Comparison of ENCODE assay signal across 24 cellular contexts in the genomic region with DNA sequence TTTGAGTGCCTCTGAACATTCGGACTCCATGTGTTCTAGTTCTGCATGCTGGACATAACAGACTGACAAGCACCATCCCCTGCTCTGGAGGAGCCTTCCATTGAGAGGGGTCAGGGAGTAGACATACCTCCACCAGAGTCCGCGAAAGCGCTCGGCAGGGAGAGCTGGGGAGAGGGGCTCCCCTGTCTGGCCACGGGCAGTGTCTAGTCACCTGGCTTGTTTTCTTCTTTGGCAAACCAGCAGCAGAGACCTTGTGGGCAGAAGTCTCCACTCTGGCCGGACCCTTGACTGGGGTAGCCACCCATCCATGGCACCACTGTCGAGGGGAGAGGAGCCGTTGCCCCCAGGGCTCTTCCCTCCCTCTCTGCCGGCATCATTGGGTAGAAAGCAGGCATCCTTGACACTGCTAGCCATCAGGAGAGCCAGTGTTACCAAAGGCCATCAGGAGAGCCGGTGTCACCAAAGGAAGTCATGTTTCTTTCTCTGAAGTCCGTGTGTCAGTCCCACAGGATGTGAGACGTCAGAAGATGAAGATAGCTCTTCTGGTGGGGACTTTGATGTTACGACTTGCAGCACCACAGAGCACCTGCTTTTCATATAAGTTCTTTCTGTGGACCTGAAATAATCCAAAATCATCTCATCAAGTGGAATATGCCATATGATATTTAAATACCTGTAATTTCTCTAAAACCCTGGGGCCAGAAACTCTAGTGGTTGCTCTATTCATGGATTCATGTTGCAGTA.
A peak's percentile ranks its signal among the peaks of the same experiment; 100 is the strongest.
DNase-seq lines count a peak whose midpoint lies in the region; ATAC-seq and TF ChIP-seq lines count a peak whose summit lies in the region.
"Had no signal": no experiment of that assay in that cellular context is flagged by ENCODE, and none has a peak within 500 bp of the region (broad histone marks: within the 10 kb centered on the region; RNA-seq: fewer than 3 reads in every experiment).

No MANE protein-coding gene starts in this region.

- H3K9me3 ChIP-seq in left ventricle myocardium inferior (replicated peaks), result no peaks in the 10 kb centered on the region
- no peaks in the 10 kb centered on the region for H3K9me3 ChIP-seq in upper lobe of right lung
- H3K9me3 ChIP-seq: gastroesophageal sphincter had no signal

- no peaks in the 10 kb centered on the region for H3K27me3 Mint-ChIP-seq in IgD-negative memory B cell
- H3K27me3 Mint-ChIP-seq: memory B cell, type B pancreatic cell had no signal

- ATAC-seq in Right ventricle myocardium inferior (no peak), upper lobe of right lung (no peak), left lobe of liver (no peak)
- ATAC-seq: gastroesophageal sphincter, left cardiac atrium, SK-N-SH treated with all-trans-retinoic acid at 6 μM for 48 hours had no signal

- DNase-seq in left ventricle myocardium inferior (peak; percentile 5), Right ventricle myocardium inferior (ENCODE audit: missing footprints) (no peak), iPS-NIHi11 (ENCODE audit: low spot score) (peak; percentile 14), upper lobe of right lung (peak; percentile 54), NCI-H1930 (lab: John Stamatoyannopoulos, UW) (no peak), left lobe of liver (ENCODE audit: low spot score) (no peak)
- DNase-seq: activated CD4-positive, alpha-beta T cell treated with anti-CD3 and anti-CD28 coated beads, Interleukin-2, amount 50 U/mL, for 4 hours; C1 segment of cervical spinal cord; Calu3; KG1; left cardiac atrium; MM.1S; NCI-H1417 treated with DMSO at 0.1 percent for 48 hours; NCI-H2081 treated with DMSO at 0.1 percent for 48 hours; NCI-H345; stimulated activated CD4-positive, alpha-beta T cell treated with anti-CD3 and anti-CD28 coated beads, Interleukin-2, amount 100 ng/mL, for 24 hours; T-helper 9 cell had no signal

- H3K4me3 ChIP-seq in left ventricle myocardium inferior (no peak overlapping the region), upper lobe of right lung (no peak overlapping the region)
- H3K4me3 ChIP-seq: dorsolateral prefrontal cortex, gastroesophageal sphincter, hepatocyte had no signal

- H3K4me3 Mint-ChIP-seq in IgD-negative memory B cell, result no peak overlapping the region
- H3K4me3 Mint-ChIP-seq: memory B cell, type B pancreatic cell had no signal

- peaks cover 3 to 11% (median 5%) of the 10 kb centered on the region in 3 donors for H3K4me1 Mint-ChIP-seq in IgD-negative memory B cell

- peak overlapping the region in 2 of 3 donors; percentile 7 to 72 for H3K27ac Mint-ChIP-seq in IgD-negative memory B cell
- H3K27ac Mint-ChIP-seq: memory B cell, type B pancreatic cell had no signal

- H3K27ac ChIP-seq in left ventricle myocardium inferior (replicated peaks), result no peak overlapping the region
- H3K27ac ChIP-seq in upper lobe of right lung, result no peak overlapping the region
- H3K27ac ChIP-seq: dorsolateral prefrontal cortex, gastroesophageal sphincter, hepatocyte had no signal

- no peak for TF ChIP-seq CTCF in left ventricle myocardium inferior (IDR thresholded peaks at IDR 0.05; ENCODE audit: borderline replicate concordance)
- no peak for TF ChIP-seq CTCF in upper lobe of right lung (IDR thresholded peaks at IDR 0.05)

- H3K27me3 ChIP-seq in left ventricle myocardium inferior (ENCODE audit: low read depth) (no peaks in the 10 kb centered on the region), upper lobe of right lung (no peaks in the 10 kb centered on the region)
- H3K27me3 ChIP-seq: dorsolateral prefrontal cortex, gastroesophageal sphincter, hepatocyte had no signal

- H3K4me1 ChIP-seq in left ventricle myocardium inferior (peaks cover 3% of the 10 kb centered on the region), upper lobe of right lung (no peaks in the 10 kb centered on the region)
- H3K4me1 ChIP-seq: gastroesophageal sphincter had no signal

- peaks cover 5% of the 10 kb centered on the region for H3K36me3 Mint-ChIP-seq in IgD-negative memory B cell
- H3K36me3 Mint-ChIP-seq: type B pancreatic cell had no signal

- no peaks in the 10 kb centered on the region for H3K9me3 Mint-ChIP-seq in IgD-negative memory B cell
- H3K9me3 Mint-ChIP-seq: memory B cell, type B pancreatic cell had no signal

- H3K36me3 ChIP-seq in left ventricle myocardium inferior (peaks cover 8% of the 10 kb centered on the region), upper lobe of right lung (no peaks in the 10 kb centered on the region)

- intact Hi-C loops in left ventricle myocardium inferior (cut with micrococcal nuclease), result no loop called here
- intact Hi-C loops in Right ventricle myocardium inferior (cut with DNase I), result no loop called here
- intact Hi-C loops in upper lobe of right lung (cut with DNase I), result no loop called here

Comparison
In these comparisons a context has a peak if more than half of its experiments do, and no peak if none do; other contexts are left out.
1. DNase-seq: peak in left ventricle myocardium inferior (single experiment), iPS-NIHi11 (single experiment) and upper lobe of right lung (single experiment); none in Right ventricle myocardium inferior (single experiment), NCI-H1930 (0 of 2) and left lobe of liver (single experiment).